8 cellular contexts compared by ENCODE assay signal in the genomic region with DNA sequence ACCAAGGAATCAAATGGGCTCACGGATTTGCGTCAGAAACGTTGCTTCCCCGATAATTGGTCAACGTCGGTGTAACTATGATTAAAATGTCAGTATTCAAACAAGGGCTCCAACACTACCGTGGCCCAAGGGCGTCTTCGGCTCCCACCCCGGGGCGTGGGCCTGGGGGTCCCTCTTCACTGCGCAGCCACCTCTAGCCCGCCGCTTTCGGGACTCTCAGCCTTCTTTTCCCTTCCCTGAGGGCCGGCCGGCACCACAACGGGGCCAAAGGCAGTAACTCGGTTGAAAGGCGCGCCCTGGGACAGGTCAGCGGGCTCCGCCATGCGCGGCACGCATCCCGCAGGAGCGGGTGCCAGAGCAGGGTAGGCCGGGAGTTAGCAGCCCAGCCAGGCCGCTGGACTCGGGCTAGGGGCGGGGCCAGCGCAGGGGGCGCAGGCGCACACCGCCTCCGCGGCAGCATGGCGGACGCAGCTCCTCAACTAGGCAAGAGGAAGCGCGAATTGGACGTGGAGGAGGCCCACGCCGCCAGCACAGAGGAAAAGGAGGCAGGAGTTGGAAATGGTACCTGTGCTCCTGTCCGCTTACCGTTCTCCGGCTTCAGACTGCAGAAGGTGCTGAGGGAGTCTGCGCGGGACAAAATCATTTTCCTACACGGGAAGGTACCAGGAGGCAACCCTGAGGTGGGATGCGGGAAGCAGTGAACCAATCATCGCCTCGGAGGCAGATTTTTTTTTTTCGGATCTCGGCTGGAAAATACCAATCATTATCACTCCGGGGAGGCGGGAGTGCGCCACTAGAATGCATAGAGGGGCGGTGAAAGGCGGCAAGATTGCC. TPM values are rescaled to one million over a fixed set of nuclear protein-coding genes. Genes with fewer than 3 reads are reported as not detected.
A peak's percentile ranks its signal among the peaks of the same experiment; 100 is the strongest.
DNase-seq lines count a peak whose midpoint lies in the region; ATAC-seq and TF ChIP-seq lines count a peak whose summit lies in the region.

Gene DCPS (plus strand): TSS at position 438 of the 834 bp plus-strand sequence. CDS start 21 bp downstream, at position 459.

- H3K4me1 ChIP-seq in adipocyte (ENCODE audit: control insufficient read depth, insufficient read depth, low read length), result peaks cover 11% of the 10 kb centered on the region
- peaks cover 4% of the 10 kb centered on the region for H3K4me1 ChIP-seq in cardiac muscle cell (ENCODE audit: low read depth)

- H3K9me3 ChIP-seq in adipocyte (ENCODE audit: control insufficient read depth, low read length), result no peaks in the 10 kb centered on the region
- no peaks in the 10 kb centered on the region for H3K9me3 ChIP-seq in cardiac muscle cell (ENCODE audit: low read depth)

- peak; percentile 92 for ATAC-seq in HG02759 (IDR thresholded peaks at IDR 0.05; ENCODE audit: unreplicated experiment)

- peak within 1 kb of the TSS; percentile 93 for H3K9ac ChIP-seq in adipocyte (ENCODE audit: low read length)

- peaks cover 27% of the 10 kb centered on the region for H3K4me1 Mint-ChIP-seq in type B pancreatic cell (ENCODE audit: unreplicated experiment)

- DNase-seq in NCI-H1417 (lab: John Stamatoyannopoulos, UW), result peak; percentile 86 to 99 (median 99)
- peak; percentile 90 for DNase-seq in SW480 (ENCODE audit: low spot score)
- DNase-seq in adipocyte (ENCODE audit: low read depth), result peak; percentile 96
- peak; percentile 92 to 95 for DNase-seq in cardiac muscle cell (ENCODE audit: low read depth in 1 of 2, low spot score in 1 of 2)
- DNase-seq in pons (ENCODE audit: low spot score), result peak; percentile 88
- peak; percentile 95 for DNase-seq in type B pancreatic cell (ENCODE audit: extremely low spot score, unreplicated experiment)

- no peak for TF ChIP-seq CTCF in GM12875 (IDR thresholded peaks at IDR 0.05; ENCODE audit: borderline replicate concordance, insufficient read depth, low read depth, low read length)
- TF ChIP-seq CTCF in cardiac muscle cell (IDR thresholded peaks at IDR 0.05; ENCODE audit: low read depth, low read length), result no peak
- TF ChIP-seq CTCF in type B pancreatic cell (conservative IDR thresholded peaks at IDR 0.05), result peak; percentile 22

- H3K27ac Mint-ChIP-seq in type B pancreatic cell, result peak within 1 kb of the TSS; percentile 82

- H3K36me3 Mint-ChIP-seq in type B pancreatic cell, result peaks cover 11% of the 10 kb centered on the region

- H3K27me3 Mint-ChIP-seq in type B pancreatic cell, result no peaks in the 10 kb centered on the region

- peak within 1 kb of the TSS; percentile 87 for H3K4me3 Mint-ChIP-seq in type B pancreatic cell

- peak within 1 kb of the TSS; percentile 73 for H3K4me3 ChIP-seq in GM12875 (ENCODE audit: low read depth, low read length)
- H3K4me3 ChIP-seq in adipocyte (ENCODE audit: low read length), result peak within 1 kb of the TSS; percentile 86
- peak within 1 kb of the TSS; percentile 49 for H3K4me3 ChIP-seq in cardiac muscle cell

- no peaks in the 10 kb centered on the region for H3K27me3 ChIP-seq in adipocyte (replicated peaks; ENCODE audit: control insufficient read depth, insufficient read depth, low read length)
- no peaks in the 10 kb centered on the region for H3K27me3 ChIP-seq in cardiac muscle cell

- H3K9me3 Mint-ChIP-seq in type B pancreatic cell, result no peaks in the 10 kb centered on the region

- peaks cover under 1% of the 10 kb centered on the region for H3K36me3 ChIP-seq in adipocyte (ENCODE audit: control insufficient read depth, insufficient read depth, low read length, severe bottlenecking)
- no peaks in the 10 kb centered on the region for H3K36me3 ChIP-seq in cardiac muscle cell

- peak within 1 kb of the TSS; percentile 77 for H3K27ac ChIP-seq in cardiac muscle cell

RNA-seq across cellular contexts. Expression of gene DCPS, which starts in this region (rescaled TPM):
- total RNA-seq in cardiac muscle cell (13.1 and 16.5 TPM in 2 replicates), type B pancreatic cell (ENCODE audit: low replicate concordance) (9.8 and 17.6 TPM in 2 replicates)
- polyA plus RNA-seq in cardiac muscle cell, result 27.0 and 27.4 TPM in 2 replicates

Comparison
In these comparisons a context has a peak if more than half of its experiments do, and no peak if none do; other contexts are left out.
1. Peak in every context shown above with its lines: DNase-seq, ATAC-seq, H3K4me3 ChIP-seq and H3K27ac ChIP-seq.